Comparison of ENCODE assay signal across 8 cellular contexts in the genomic region with DNA sequence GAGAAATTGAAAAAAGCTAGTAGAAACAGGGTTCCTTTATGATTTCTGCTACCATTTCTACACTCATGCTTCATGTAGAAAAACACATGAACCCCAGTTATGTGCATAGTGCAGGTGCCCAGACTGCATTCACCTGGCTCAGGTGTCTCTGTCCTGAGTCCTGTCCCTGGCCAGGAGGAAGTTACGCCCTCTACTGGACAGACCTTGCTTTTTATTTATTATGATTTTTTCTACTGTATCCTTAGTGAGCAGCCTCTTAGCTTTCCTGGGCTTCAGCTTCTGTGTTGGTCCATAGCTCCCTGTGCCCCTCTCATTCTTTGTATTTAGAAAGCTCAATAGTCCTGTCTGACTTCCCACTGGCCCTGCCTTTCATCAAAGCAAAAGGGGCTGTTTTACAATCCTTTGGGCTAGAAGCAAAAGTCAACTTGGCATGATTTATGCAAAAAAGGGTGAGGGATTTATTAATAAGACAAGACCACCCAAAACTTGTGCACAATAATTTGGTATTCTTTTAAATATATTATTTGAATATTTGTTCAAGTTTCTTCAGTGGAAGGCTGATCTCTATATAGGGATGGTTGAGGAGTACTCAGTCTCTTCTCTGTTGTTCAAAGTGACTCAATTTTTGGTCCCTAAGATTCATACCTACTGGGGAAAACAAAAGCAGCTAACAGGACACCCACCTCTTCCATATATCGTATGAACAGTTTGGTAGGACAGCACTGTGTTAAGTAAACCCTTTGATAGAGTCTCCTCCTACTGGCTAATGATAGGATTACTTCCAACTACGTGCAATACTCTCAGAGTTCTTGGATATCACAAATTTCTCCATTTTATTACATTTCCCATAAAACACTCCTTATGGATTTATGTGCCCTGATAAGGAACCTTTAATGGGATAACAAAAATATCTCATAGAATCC.
DNase-seq lines count a peak whose midpoint lies in the region; ATAC-seq and TF ChIP-seq lines count a peak whose summit lies in the region.

No MANE protein-coding gene starts in this region.

- WGBS in thyroid gland, 2 donors: 22 to 25% methylated on average over 3 of the region's 3 CpGs

- TF ChIP-seq POLR2A in thyroid gland (IDR thresholded peaks at IDR 0.05): no peak

- no peaks in the 10 kb centered on the region for H3K4me1 ChIP-seq in DND-41 (ENCODE audit: insufficient read depth, low read length)
- H3K4me1 ChIP-seq in thyroid gland: no peaks in the 10 kb centered on the region

- ATAC-seq in DND-41 (ENCODE audit: insufficient read depth, low read depth): no peak
- ATAC-seq in GM21423 (IDR thresholded peaks at IDR 0.05; ENCODE audit: unreplicated experiment): no peak
- no peak for ATAC-seq in GM18520 (IDR thresholded peaks at IDR 0.05; ENCODE audit: unreplicated experiment)

- H3K36me3 ChIP-seq in DND-41 (ENCODE audit: insufficient read depth, low read length) (no peaks in the 10 kb centered on the region), thyroid gland (no peaks in the 10 kb centered on the region)

- H3K4me3 ChIP-seq in DND-41 (ENCODE audit: low read depth in 1 of 2, low read length in 2 of 2) (no peak overlapping the region), thyroid gland (replicated peaks in 1 of 3) (no peak overlapping the region)

- no peak for DNase-seq in DND-41
- peak; percentile 92 for DNase-seq in HT-29 (ENCODE audit: low spot score)
- peak; percentile 45 for DNase-seq in amniotic epithelial cell (ENCODE audit: low read depth)
- DNase-seq in iPS-NIHi7 (ENCODE audit: extremely low spot score): peak; percentile 78
- DNase-seq in thyroid gland: no peak
- no peak for DNase-seq in UCSD-AML1 (lab: John Stamatoyannopoulos, UW; ENCODE audit: unreplicated experiment)

- H3K4me2 ChIP-seq in DND-41 (ENCODE audit: insufficient read depth, low read length): no peak overlapping the region

- no peaks in the 10 kb centered on the region for H3K79me2 ChIP-seq in DND-41 (ENCODE audit: insufficient read depth, low read length)

- H4K20me1 ChIP-seq in DND-41 (ENCODE audit: insufficient read depth, low read length): no peaks in the 10 kb centered on the region

- peak; percentile 53 for TF ChIP-seq CTCF in DND-41 (IDR thresholded peaks at IDR 0.05; ENCODE audit: borderline replicate concordance, extremely low read depth, low read length, poor library complexity, severe bottlenecking)
- peak in 3 of 6 experiments; percentile 8 to 26 (median 21) for TF ChIP-seq CTCF in thyroid gland (IDR thresholded peaks at IDR 0.05)

- no peak overlapping the region for H3K27ac ChIP-seq in DND-41 (ENCODE audit: low read length)
- H3K27ac ChIP-seq in thyroid gland: no peak overlapping the region

- H2AFZ ChIP-seq in DND-41 (ENCODE audit: low read depth, low read length): no peak overlapping the region

- H3K9me3 ChIP-seq in DND-41 (ENCODE audit: insufficient read depth, low read length, severe bottlenecking) (no peaks in the 10 kb centered on the region), thyroid gland (no peaks in the 10 kb centered on the region)

- H3K27me3 ChIP-seq in DND-41 (ENCODE audit: insufficient read depth, low read length, poor library complexity) (peaks cover 3% of the 10 kb centered on the region), thyroid gland (no peaks in the 10 kb centered on the region)

- intact Hi-C loops in thyroid gland (cut with DNase I): loop anchor here (10.0 kb wide), 1 partner anchor 470 kb away; no protein-coding TSS in a partner anchor

- no peak overlapping the region for H3K9ac ChIP-seq in DND-41 (ENCODE audit: low read depth, low read length)

Comparison
In these comparisons a context has a peak if more than half of its experiments do, and no peak if none do; other contexts are left out.
1. DNase-seq: peak in HT-29 (single experiment), amniotic epithelial cell (single experiment) and iPS-NIHi7 (single experiment); none in DND-41 (single experiment), thyroid gland (0 of 2) and UCSD-AML1 (single experiment).